ENCODE assay signal across 8 cellular contexts in the genomic region with DNA sequence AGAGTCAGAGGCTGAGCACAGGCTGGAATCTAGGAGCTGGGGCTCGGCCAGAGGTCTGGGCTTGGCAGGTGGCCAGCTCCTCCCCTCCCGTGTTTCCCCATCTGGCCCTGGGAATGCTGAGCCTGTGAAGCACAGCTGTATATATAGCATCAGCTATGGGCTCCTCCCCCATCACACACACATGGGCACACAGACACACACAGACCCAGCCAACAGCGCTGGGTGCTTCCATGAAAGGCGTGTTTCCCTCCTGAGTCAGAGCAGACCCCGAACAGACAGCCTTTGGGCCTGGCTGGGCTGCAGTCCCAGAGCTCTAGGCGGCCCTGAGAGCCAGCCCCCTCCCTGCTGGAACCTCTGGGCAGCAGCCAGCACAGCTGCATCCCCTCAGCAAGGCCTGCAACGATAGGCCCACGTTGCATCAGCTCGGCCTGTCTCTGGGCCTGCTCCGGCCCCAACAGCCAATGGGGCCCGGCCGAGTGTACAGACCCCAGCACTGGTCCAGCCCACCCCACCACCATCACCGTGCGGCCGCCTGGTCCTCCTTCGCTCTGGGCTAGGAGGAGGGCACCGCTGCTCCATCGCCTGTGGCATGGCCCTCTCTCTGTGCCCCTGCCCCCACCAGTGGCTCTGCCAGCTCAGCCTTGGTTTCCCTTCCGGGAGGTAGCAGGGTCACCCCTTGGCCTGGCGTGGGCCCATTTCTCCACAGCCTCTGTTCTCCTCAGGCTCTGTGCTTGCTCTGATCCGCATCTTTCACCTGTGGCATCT. TPM values are rescaled to one million over a fixed set of nuclear protein-coding genes. Genes with fewer than 3 reads are reported as not detected.
DNase-seq lines count a peak whose midpoint lies in the region; ATAC-seq and TF ChIP-seq lines count a peak whose summit lies in the region.

No MANE protein-coding gene starts in this region.

- no peak overlapping the region for H3K27ac ChIP-seq in trophoblast cell (ENCODE audit: low read depth, low read length)

- no peak overlapping the region for H2BK120ac ChIP-seq in trophoblast cell (ENCODE audit: insufficient read depth, low read length, poor library complexity)

- H4K12ac ChIP-seq in trophoblast cell (ENCODE audit: low read depth, low read length), result no peak overlapping the region

- no peak overlapping the region for H3K14ac ChIP-seq in trophoblast cell (ENCODE audit: low read length)

- H3K27ac Mint-ChIP-seq in neural crest cell (ENCODE audit: unreplicated experiment), result peak overlapping the region; percentile 95

- H4K91ac ChIP-seq in trophoblast cell (ENCODE audit: low read depth, low read length), result no peak overlapping the region

- H3K23ac ChIP-seq in trophoblast cell (ENCODE audit: low read length), result no peak overlapping the region

- H3K79me2 ChIP-seq in trophoblast cell (ENCODE audit: control insufficient read depth, insufficient read depth, low read length, poor library complexity), result no peaks in the 10 kb centered on the region

- peak overlapping the region; percentile 39 for H3K4me3 Mint-ChIP-seq in neural crest cell

- H2AFZ ChIP-seq in trophoblast cell (ENCODE audit: insufficient read depth, low read length, poor library complexity), result no peak overlapping the region

- WGBS in trophoblast cell (ENCODE audit: extremely low coverage, insufficient coverage, insufficient read length), result no CpG with 5 or more reads among the region's 21 CpGs

- H3K9ac ChIP-seq in trophoblast cell (ENCODE audit: low read length), result no peak overlapping the region

- H2BK12ac ChIP-seq in trophoblast cell (ENCODE audit: low read length), result no peak overlapping the region

- TF ChIP-seq CTCF in fibroblast of pulmonary artery (IDR thresholded peaks at IDR 0.05; ENCODE audit: low read length, missing control alignments), result no peak
- no peak for TF ChIP-seq CTCF in neural crest cell (conservative IDR thresholded peaks at IDR 0.05)

- H3K4me1 ChIP-seq in trophoblast cell (ENCODE audit: control insufficient read depth in 1 of 2, insufficient read depth in 2 of 2, low read length in 2 of 2), result peaks cover 11% of the 10 kb centered on the region in 2 experiments

- no peak overlapping the region for H2AK5ac ChIP-seq in trophoblast cell (ENCODE audit: low read length)

- H3K9me3 ChIP-seq in trophoblast cell (ENCODE audit: insufficient read depth, low read depth, low read length), result peaks cover 2% of the 10 kb centered on the region

- no peaks in the 10 kb centered on the region for H3K9me3 Mint-ChIP-seq in neural crest cell

- no peaks in the 10 kb centered on the region for H3K36me3 Mint-ChIP-seq in neural crest cell (ENCODE audit: low read depth)

- DNase-seq in EL, result peak; percentile 99
- peak; percentile 86 for DNase-seq in SHP77 treated with DMSO at 0.1 percent for 48 hours (lab: John Stamatoyannopoulos, UW)
- DNase-seq in fibroblast of pulmonary artery (ENCODE audit: low read depth), result peak; percentile 100
- peak; percentile 61 for DNase-seq in neural crest cell (ENCODE audit: low read depth, low spot score)
- DNase-seq in NCI-H526 (lab: John Stamatoyannopoulos, UW), result no peak
- no peak for DNase-seq in trophoblast cell
- DNase-seq in cerebellar nuclear complex (lab: John Stamatoyannopoulos, UW), result no peak

- H3K4me1 Mint-ChIP-seq in neural crest cell, result peaks cover 29% of the 10 kb centered on the region

- H3K79me1 ChIP-seq in trophoblast cell (ENCODE audit: low read length), result peaks cover 5% of the 10 kb centered on the region

- no peaks in the 10 kb centered on the region for H3K27me3 Mint-ChIP-seq in neural crest cell (ENCODE audit: low read depth)

- no peak overlapping the region for H3K4ac ChIP-seq in trophoblast cell (ENCODE audit: low read depth, low read length)

- H3K4me2 ChIP-seq in trophoblast cell (ENCODE audit: low read length), result no peak overlapping the region

- H3K4me3 ChIP-seq in fibroblast of pulmonary artery (replicated peaks; ENCODE audit: low read depth, low read length) (peak overlapping the region; percentile 34), trophoblast cell (ENCODE audit: low read depth, low read length) (no peak overlapping the region)

- H3K27me3 ChIP-seq in trophoblast cell (ENCODE audit: insufficient read depth, low read length), result no peaks in the 10 kb centered on the region

- no peak for ATAC-seq in HG02981 (IDR thresholded peaks at IDR 0.05; ENCODE audit: unreplicated experiment)

- no peak overlapping the region for H2BK5ac ChIP-seq in trophoblast cell (ENCODE audit: low read depth, low read length, poor library complexity)

- no peak overlapping the region for H4K8ac ChIP-seq in trophoblast cell (ENCODE audit: low read depth, low read length)

- no peaks in the 10 kb centered on the region for H3K36me3 ChIP-seq in trophoblast cell (ENCODE audit: control insufficient read depth in 1 of 2, insufficient read depth in 2 of 2, low read length in 2 of 2)

- H3K18ac ChIP-seq in trophoblast cell (ENCODE audit: low read length), result no peak overlapping the region

RNA-seq across cellular contexts. Expression of a gene that starts 7.6 kb away (rescaled TPM):
- total RNA-seq in neural crest cell, result 179 and 191 TPM in 2 replicates
- 413 and 416 TPM in 2 replicates for polyA plus RNA-seq in trophoblast cell (2013)

RNA-seq across cellular contexts. Expression of a gene that starts 28.7 kb away (rescaled TPM):
- 13.3 and 15.4 TPM in 2 replicates for total RNA-seq in neural crest cell
- polyA plus RNA-seq in trophoblast cell (2013), result 15.7 and 17.4 TPM in 2 replicates

Comparison
In these comparisons a context has a peak if more than half of its experiments do, and no peak if none do; other contexts are left out.
1. DNase-seq: peak in EL (single experiment), SHP77 treated with DMSO at 0.1 percent for 48 hours (single experiment), fibroblast of pulmonary artery (single experiment) and neural crest cell (single experiment); none in NCI-H526 (0 of 2), trophoblast cell (0 of 2) and cerebellar nuclear complex (0 of 2).